10 cellular contexts compared by ENCODE assay signal in genomic region chr20:49603209-49603627, GRCh38. TPM values are rescaled to one million over a fixed set of nuclear protein-coding genes. Genes with fewer than 3 reads are reported as not detected.
A peak's percentile ranks its signal among the peaks of the same experiment; 100 is the strongest.
DNase-seq lines count a peak whose midpoint lies in the region; ATAC-seq and TF ChIP-seq lines count a peak whose summit lies in the region.
"Had no signal": no experiment of that assay in that cellular context is flagged by ENCODE, and none has a peak within 500 bp of the region (broad histone marks: within the 10 kb centered on the region; RNA-seq: fewer than 3 reads in every experiment).

No MANE protein-coding gene starts in this region.

- H3K9me3 ChIP-seq in adipocyte (ENCODE audit: control insufficient read depth, low read length): no peaks in the 10 kb centered on the region

- TF ChIP-seq CTCF in BJ (IDR thresholded peaks at IDR 0.05; ENCODE audit: insufficient read depth, low read depth, low read length) (peak; percentile 45), HFF-Myc (IDR thresholded peaks at IDR 0.05; ENCODE audit: low read depth, low read length, missing control alignments) (peak; percentile 37), RWPE1 (conservative IDR thresholded peaks at IDR 0.05; ENCODE audit: low read depth) (no peak)

- H3K36me3 ChIP-seq in BJ (ENCODE audit: control insufficient read depth, insufficient read depth, low read length) (no peaks in the 10 kb centered on the region), adipocyte (ENCODE audit: control insufficient read depth, insufficient read depth, low read length, severe bottlenecking) (no peaks in the 10 kb centered on the region)

- no peak overlapping the region for H3K27ac ChIP-seq in RWPE1

- no peak for ATAC-seq in GM18498 (IDR thresholded peaks at IDR 0.05; ENCODE audit: unreplicated experiment)
- ATAC-seq: naive thymus-derived CD8-positive, alpha-beta T cell; stimulated activated memory B cell treated with anti-CD40 and anti-IgM and Interleukin-4, amounts not matched to agents 10 μg/mL and 1 μg/mL and 100 μg/mL, for 72 hours had no signal

- 0 out of 2 replicates have a peak, but pooled peaks cover 2% of the 10 kb centered on the region for H3K27me3 ChIP-seq in BJ (ENCODE audit: control insufficient read depth, insufficient read depth, low read length)
- H3K27me3 ChIP-seq in adipocyte (replicated peaks; ENCODE audit: control insufficient read depth, insufficient read depth, low read length): no peaks in the 10 kb centered on the region

- CTCF ChIA-PET in BJ (lab: Yijun Ruan, JAX) (interaction anchor here (0.6 to 13.8 kb wide), 6 partner anchors 9 to 429 kb away, joined by 3 to 485 read pairs (median 3); no protein-coding TSS in a partner anchor), RWPE1 (lab: Yijun Ruan, JAX) (interaction anchor here (0.6 to 9.4 kb wide), 4 partner anchors 9 to 281 kb away, joined by 3 to 130 read pairs (median 6); no protein-coding TSS in a partner anchor)

- POLR2A ChIA-PET in BJ (lab: Charles Lee) (interaction anchor here (0.5 kb wide), 1 partner anchor 15 kb away, joined by 4 read pairs; no protein-coding TSS in a partner anchor), RWPE1 (lab: Yijun Ruan, JAX; ENCODE audit: low non-redundant PET) (no interaction called here)

- no peak overlapping the region for H3K9ac ChIP-seq in adipocyte (ENCODE audit: low read length)

- H3K4me1 ChIP-seq in adipocyte (ENCODE audit: control insufficient read depth, insufficient read depth, low read length): peaks cover 19% of the 10 kb centered on the region

- no peak overlapping the region for H3K4me3 ChIP-seq in BJ (ENCODE audit: low read depth, low read length)
- no peak overlapping the region for H3K4me3 ChIP-seq in HFF-Myc (replicated peaks; ENCODE audit: low read depth, low read length)
- no peak overlapping the region for H3K4me3 ChIP-seq in adipocyte (ENCODE audit: low read length)

- peak; percentile 84 for DNase-seq in BJ (ENCODE audit: low read depth)
- DNase-seq in HFF-Myc (ENCODE audit: extremely low read depth, low read depth): no peak
- DNase-seq in adipocyte (ENCODE audit: low read depth): peak; percentile 90
- DNase-seq in kidney glomerular epithelial cell (lab: John Stamatoyannopoulos, UW): peak; percentile 1
- DNase-seq in activated naive CD4-positive, alpha-beta T cell treated with anti-CD3 and anti-CD28 coated beads, Interleukin-2, amount 50 U/mL, for 16 hours: no peak
- no peak for DNase-seq in GM19240 (ENCODE audit: insufficient read length, low spot score)
- no peak for DNase-seq in RWPE1 (ENCODE audit: low spot score)
- DNase-seq: naive thymus-derived CD8-positive, alpha-beta T cell had no signal

RNA-seq across cellular contexts. Expression of gene PTGIS, which starts 35.3 kb away (rescaled TPM):
- polyA plus RNA-seq in BJ (2011; rRNA removed): 28.8 and 39.0 TPM in 2 replicates
- 43.8 and 58.0 TPM in 2 replicates for polyA minus RNA-seq in BJ (2011; rRNA and poly(A)+ RNA removed)
- polyA plus RNA-seq: naive thymus-derived CD8-positive, alpha-beta T cell had no signal

Comparison
In these comparisons a context has a peak if more than half of its experiments do, and no peak if none do; other contexts are left out.
1. DNase-seq: peak in BJ (single experiment), adipocyte (single experiment) and kidney glomerular epithelial cell (single experiment); none in HFF-Myc (single experiment), activated naive CD4-positive, alpha-beta T cell treated with anti-CD3 and anti-CD28 coated beads, Interleukin-2, amount 50 U/mL, for 16 hours (single experiment), GM19240 (single experiment) and RWPE1 (single experiment).